In genomic region chr1:115829023-115829674, GRCh38 we compare ENCODE assay signal across 8 cellular contexts. TPM values are rescaled to one million over a fixed set of nuclear protein-coding genes. Genes with fewer than 3 reads are reported as not detected.
A peak's percentile ranks its signal among the peaks of the same experiment; 100 is the strongest.
DNase-seq lines count a peak whose midpoint lies in the region; ATAC-seq and TF ChIP-seq lines count a peak whose summit lies in the region.

No MANE protein-coding gene starts in this region.

- intact Hi-C loops in dorsolateral prefrontal cortex (cut with DNase I) (no loop called here), mucosa of descending colon (cut with DNase I, micrococcal nuclease) (no loop called here)

- H3K4me3 ChIP-seq in dorsolateral prefrontal cortex (peak overlapping the region in 54 of 59 donors; percentile 25 to 77 (median 62)), mucosa of descending colon (no peak overlapping the region)

- peaks cover 5% of the 10 kb centered on the region for H3K4me1 ChIP-seq in mucosa of descending colon (ENCODE audit: low read depth)

- H3K27ac ChIP-seq in dorsolateral prefrontal cortex, result peak overlapping the region in 7 of 59 donors; percentile 31 to 85 (median 46)

- DNase-seq in DMS53 treated with DMSO at 0.1 percent for 48 hours (lab: John Stamatoyannopoulos, UW; ENCODE audit: unreplicated experiment) (peak; percentile 55), NCI-H226 (peak; percentile 91), dorsolateral prefrontal cortex (peak in 5 of 10 donors; percentile 26 to 71 (median 45)), mucosa of descending colon (peak in 2 of 3 donors; percentile 22 to 25), GM13977 (ENCODE audit: low spot score) (no peak), HUDEP-2 (lab: John Stamatoyannopoulos, UW; ENCODE audit: unreplicated experiment in 76 of 76) (no peak), KG1 (lab: John Stamatoyannopoulos, UW) (no peak)

- peaks cover 0 to 41% (median 4%) of the 10 kb centered on the region in 45 donors for H3K27me3 ChIP-seq in dorsolateral prefrontal cortex

- no peaks in the 10 kb centered on the region for H3K9me3 ChIP-seq in mucosa of descending colon

- H3K36me3 ChIP-seq in mucosa of descending colon (ENCODE audit: low read depth), result no peaks in the 10 kb centered on the region

- in situ Hi-C loops in GM13977 (cut with MboI; ENCODE audit: low pct_unique_long_range_greater_than_20kb, low sequenced_read_pairs, unreplicated experiment), result no loop called here

- ATAC-seq in mucosa of descending colon, result peak; percentile 61
- ATAC-seq in HG03175 (IDR thresholded peaks at IDR 0.05; ENCODE audit: unreplicated experiment), result no peak

- TF ChIP-seq CTCF in dorsolateral prefrontal cortex (IDR thresholded peaks at IDR 0.05 in 54 of 56, conservative IDR thresholded peaks at IDR 0.05 in 2 of 56; ENCODE audit: low read depth in 1 of 56, partially characterized antibody in 56 of 56) (no peak), mucosa of descending colon (IDR thresholded peaks at IDR 0.05) (no peak), GM13977 (IDR thresholded peaks at IDR 0.05; ENCODE audit: extremely low read depth, insufficient read depth, missing control alignments) (no peak)

RNA-seq across cellular contexts. Expression of gene NHLH2, which starts 11.8 kb away (rescaled TPM):
- total RNA-seq in dorsolateral prefrontal cortex, result 1 to 10 TPM in 97 of 120 experiments, under 1 TPM in 23; 0.25 to 5.9 (median 1.7) TPM
- not detected for total RNA-seq in mucosa of descending colon

Comparison
In these comparisons a context has a peak if more than half of its experiments do, and no peak if none do; other contexts are left out.
1. DNase-seq: peak in DMS53 treated with DMSO at 0.1 percent for 48 hours (single experiment), NCI-H226 (single experiment) and mucosa of descending colon (2 of 3); none in GM13977 (single experiment), HUDEP-2 (0 of 76) and KG1 (single experiment).